Comparison of ENCODE assay signal across 1 cellular context in genomic region chr1:70033934-70034333, GRCh38.
TF ChIP-seq lines count a peak whose summit lies in the region.

No MANE protein-coding gene starts in this region.

TF ChIP-seq in K562, 482 proteins besides CTCF, POLR2A, EP300 and RAD21 (continued from another document):
- TF ChIP-seq ZNF395 (CRISPR knock-in tag; IDR thresholded peaks at IDR 0.05) (no peak), PYGO2 (tag; IDR thresholded peaks at IDR 0.05) (no peak), HNRNPH1 (optimal IDR thresholded peaks at IDR 0.05; ENCODE audit: low read depth, low read length) (no peak), YY1 (IDR thresholded peaks at IDR 0.05; ENCODE audit: borderline replicate concordance in 1 of 3, control insufficient read depth in 1 of 3, extremely low read depth in 1 of 3, insufficient read depth in 3 of 3, insufficient read length in 1 of 3, insufficient replicate concordance in 2 of 3, low read depth in 1 of 3, low read length in 2 of 3) (no peak), CBX2 (IDR thresholded peaks at IDR 0.05; ENCODE audit: insufficient read depth, low read length, poor library complexity, severe bottlenecking) (no peak), ZNF316 (IDR thresholded peaks at IDR 0.05) (peak; percentile 97), DIDO1 (tag; IDR thresholded peaks at IDR 0.05; ENCODE audit: low read depth) (no peak), POU5F1 (IDR thresholded peaks at IDR 0.05; ENCODE audit: borderline replicate concordance, low read depth, low read length, partially characterized antibody) (no peak), MAFK (IDR thresholded peaks at IDR 0.05; ENCODE audit: low read length) (peak; percentile 97), E2F3 (CRISPR knock-in tag; IDR thresholded peaks at IDR 0.05) (no peak), E2F1 (CRISPR knock-in tag; IDR thresholded peaks at IDR 0.05) (no peak), SUPT5H (IDR thresholded peaks at IDR 0.05) (no peak), ETS1 (conservative IDR thresholded peaks at IDR 0.05; ENCODE audit: control insufficient read depth, low read depth, low read length) (no peak), GTF2E2 (tag; IDR thresholded peaks at IDR 0.05) (0 out of 2 replicates have a peak, but pooled peaks have one; percentile 28), MAFF (IDR thresholded peaks at IDR 0.05; ENCODE audit: low read length) (peak; percentile 95)
